ENCODE assay signal across 11 cellular contexts in genomic region chr19:46371371-46371901, GRCh38. TPM values are rescaled to one million over a fixed set of nuclear protein-coding genes. Genes with fewer than 3 reads are reported as not detected.
DNase-seq lines count a peak whose midpoint lies in the region; ATAC-seq and TF ChIP-seq lines count a peak whose summit lies in the region.
"Had no signal": no experiment of that assay in that cellular context is flagged by ENCODE, and none has a peak within 500 bp of the region (broad histone marks: within the 10 kb centered on the region; RNA-seq: fewer than 3 reads in every experiment).

No MANE protein-coding gene starts in this region.

- H3K36me3 ChIP-seq in heart right ventricle (peaks cover 0 to 60% (median 7%) of the 10 kb centered on the region in 9 donors), iPS-20b (ENCODE audit: insufficient read depth, low read depth, low read length) (peaks cover 36% of the 10 kb centered on the region), suprapubic skin (peaks cover 25% of the 10 kb centered on the region)

- intact Hi-C loops in cardiac septum (cut with DNase I) = no loop called here
- intact Hi-C loops in heart right ventricle (cut with DNase I) = no loop called here

- H3K4me1 ChIP-seq in heart right ventricle = peaks cover 15 to 59% (median 45%) of the 10 kb centered on the region in 9 donors
- peaks cover 24% of the 10 kb centered on the region for H3K4me1 ChIP-seq in iPS-20b (ENCODE audit: insufficient read depth, low read length)
- peaks cover 53% of the 10 kb centered on the region for H3K4me1 ChIP-seq in suprapubic skin

- H3K36me3 Mint-ChIP-seq in activated naive CD8-positive, alpha-beta T cell treated with anti-CD3 and anti-CD28 coated beads, Interleukin-2, amount 50 U/mL, for 24 hours (ENCODE audit: low read depth) = peaks cover 17% of the 10 kb centered on the region

- H3K4me3 Mint-ChIP-seq in activated naive CD8-positive, alpha-beta T cell treated with anti-CD3 and anti-CD28 coated beads, Interleukin-2, amount 50 U/mL, for 24 hours = no peak overlapping the region

- H3K4me3 ChIP-seq in heart right ventricle = no peak overlapping the region
- H3K4me3 ChIP-seq in iPS-20b (ENCODE audit: low read length) = no peak overlapping the region
- no peak overlapping the region for H3K4me3 ChIP-seq in suprapubic skin
- H3K4me3 ChIP-seq: esophagus muscularis mucosa had no signal

- H3K27ac ChIP-seq in heart right ventricle = peak overlapping the region in 3 of 10 donors; percentile 25 to 51 (median 35)
- no peak overlapping the region for H3K27ac ChIP-seq in iPS-20b (ENCODE audit: low read length)
- no peak overlapping the region for H3K27ac ChIP-seq in suprapubic skin

- peaks cover 15% of the 10 kb centered on the region for H3K4me1 Mint-ChIP-seq in activated naive CD8-positive, alpha-beta T cell treated with anti-CD3 and anti-CD28 coated beads, Interleukin-2, amount 50 U/mL, for 24 hours

- no peak overlapping the region for H3K27ac Mint-ChIP-seq in activated naive CD8-positive, alpha-beta T cell treated with anti-CD3 and anti-CD28 coated beads, Interleukin-2, amount 50 U/mL, for 24 hours

- H3K27me3 Mint-ChIP-seq in activated naive CD8-positive, alpha-beta T cell treated with anti-CD3 and anti-CD28 coated beads, Interleukin-2, amount 50 U/mL, for 24 hours = no peaks in the 10 kb centered on the region

- H3K9ac ChIP-seq in iPS-20b (ENCODE audit: low read depth, low read length) = peak overlapping the region; percentile 60; the same call in 1 of the 2 replicates

- no peaks in the 10 kb centered on the region for H3K9me3 ChIP-seq in heart right ventricle
- H3K9me3 ChIP-seq in iPS-20b (ENCODE audit: insufficient read depth, low read depth, low read length) = no peaks in the 10 kb centered on the region
- H3K9me3 ChIP-seq in suprapubic skin = no peaks in the 10 kb centered on the region
- H3K9me3 ChIP-seq: esophagus muscularis mucosa had no signal

- no peaks in the 10 kb centered on the region for H3K9me3 Mint-ChIP-seq in activated naive CD8-positive, alpha-beta T cell treated with anti-CD3 and anti-CD28 coated beads, Interleukin-2, amount 50 U/mL, for 24 hours

- no peak for TF ChIP-seq POLR2A in suprapubic skin (IDR thresholded peaks at IDR 0.05)

- ATAC-seq in heart right ventricle = no peak
- ATAC-seq in activated naive CD8-positive, alpha-beta T cell treated with anti-CD3 and anti-CD28 coated beads, Interleukin-2, amount 50 U/mL, for 24 hours = peak; percentile 39

- no peak for TF ChIP-seq EP300 in suprapubic skin (IDR thresholded peaks at IDR 0.05)

- H3K27me3 ChIP-seq in heart right ventricle (no peaks in the 10 kb centered on the region), iPS-20b (ENCODE audit: insufficient read depth, low read length) (no peaks in the 10 kb centered on the region), suprapubic skin (no peaks in the 10 kb centered on the region)
- H3K27me3 ChIP-seq: esophagus muscularis mucosa had no signal

- WGBS in heart right ventricle, 2 donors = 58 to 73% methylated on average over 10 of the region's 10 CpGs
- WGBS in suprapubic skin = 70% methylated on average over 6 of the region's 10 CpGs

- peak; percentile 66 for DNase-seq in cardiac septum (ENCODE audit: low spot score)
- DNase-seq in heart right ventricle = no peak
- no peak for DNase-seq in activated naive CD8-positive, alpha-beta T cell treated with anti-CD3 and anti-CD28 coated beads, Interleukin-2, amount 50 U/mL, for 24 hours
- peak; percentile 50 to 58 for DNase-seq in suprapubic skin (ENCODE audit: low spot score in 2 of 2)
- no peak for DNase-seq in effector CD4-positive, alpha-beta T cell
- DNase-seq in medulla oblongata (ENCODE audit: extremely low spot score) = no peak
- DNase-seq in GM10266 (ENCODE audit: extremely low spot score) = no peak
- DNase-seq: kidney glomerular epithelial cell, NCI-H2029 had no signal

- TF ChIP-seq CTCF in heart right ventricle (IDR thresholded peaks at IDR 0.05) (no peak), suprapubic skin (IDR thresholded peaks at IDR 0.05) (no peak), GM10266 (IDR thresholded peaks at IDR 0.05; ENCODE audit: control insufficient read depth, insufficient read depth, low read depth, missing control alignments) (no peak)

RNA-seq across cellular contexts. Expression of gene PPP5C, which starts 24.5 kb away (rescaled TPM):
- 82.8 TPM for total RNA-seq in cardiac septum
- 10 to 100 TPM; 69.9 to 89.5 (median 76.5) TPM for total RNA-seq in heart right ventricle
- polyA plus RNA-seq in heart right ventricle = 10 to 100 TPM; 51.6 to 80.3 TPM
- total RNA-seq in suprapubic skin = 10 to 100 TPM; 38.2 to 66.0 (median 51.3) TPM

RNA-seq across cellular contexts. Expression of gene CCDC8, which starts 41.9 kb away (rescaled TPM):
- 34.2 TPM for total RNA-seq in cardiac septum
- 10 to 100 TPM; 21.3 to 37.3 (median 28.6) TPM for total RNA-seq in heart right ventricle
- 10 to 100 TPM; 14.4 to 15.0 TPM for polyA plus RNA-seq in heart right ventricle
- 1 to 10 TPM; 1.6 to 6.5 (median 3.3) TPM for total RNA-seq in suprapubic skin

RNA-seq across cellular contexts. Expression of gene PNMA8C, which starts 57.3 kb away (rescaled TPM):
- 0.16 TPM for total RNA-seq in cardiac septum
- total RNA-seq in heart right ventricle = under 1 TPM in 5 of 10 donors, not detected in 5; 0.07 to 0.13 (median 0.08) TPM
- under 1 TPM; 0.01 to 0.07 TPM for polyA plus RNA-seq in heart right ventricle
- under 1 TPM in 1 of 4 donors, not detected in 3; 0.13 TPM for total RNA-seq in suprapubic skin

Comparison
In these comparisons a context has a peak if more than half of its experiments do, and no peak if none do; other contexts are left out.
1. DNase-seq: peak in cardiac septum (single experiment) and suprapubic skin (2 of 2); none in heart right ventricle (0 of 2), activated naive CD8-positive, alpha-beta T cell treated with anti-CD3 and anti-CD28 coated beads, Interleukin-2, amount 50 U/mL, for 24 hours (single experiment), effector CD4-positive, alpha-beta T cell (single experiment), medulla oblongata (single experiment) and GM10266 (single experiment).